24 cellular contexts compared by ENCODE assay signal in the genomic region with DNA sequence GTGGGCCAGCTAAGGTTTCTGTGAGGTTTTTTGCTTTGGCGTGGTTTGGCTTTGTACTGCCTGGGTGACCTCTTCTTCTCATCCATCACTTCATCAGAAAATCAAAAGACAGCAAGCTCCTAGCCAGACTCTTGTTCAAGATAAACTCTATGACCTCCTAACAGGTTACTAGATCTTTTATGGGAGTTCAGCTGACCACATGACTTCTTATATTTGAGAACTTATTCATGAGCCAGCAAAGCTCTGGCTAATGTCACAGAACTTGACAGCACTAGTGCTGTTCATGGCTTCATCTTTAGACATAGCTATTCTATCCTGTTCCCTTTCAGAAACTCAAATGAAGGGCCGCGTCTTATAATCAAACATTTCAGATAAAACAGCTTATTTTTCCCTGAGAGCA.
"Had no signal": no experiment of that assay in that cellular context is flagged by ENCODE, and none has a peak within 500 bp of the region (broad histone marks: within the 10 kb centered on the region; RNA-seq: fewer than 3 reads in every experiment).

No MANE protein-coding gene starts in this region.

- ATAC-seq: esophagus mucosa; left lung; mucosa of descending colon; naive thymus-derived CD8-positive, alpha-beta T cell; stimulated activated naive B cell treated with anti-CD40 and anti-IgM and Interleukin-4, amounts not matched to agents 10 μg/mL and 1 μg/mL and 100 μg/mL, for 72 hours; stimulated activated naive CD8-positive, alpha-beta T cell treated with anti-CD3 and anti-CD28 coated beads, Interleukin-15, amount 100 ng/mL, for 72 hours; upper lobe of right lung had no signal

- FAIRE-seq: endometrium, frontal cortex had no signal

- H3K9me3 ChIP-seq: heart right ventricle, left lung, mucosa of descending colon, neutrophil, sigmoid colon, testis, tibial nerve, upper lobe of right lung, vagina had no signal

- DNase-seq: effector CD4-positive, alpha-beta T cell; islet precursor cell; left lung; mesendoderm; mucosa of descending colon; naive thymus-derived CD8-positive, alpha-beta T cell; posterior cingulate gyrus; sigmoid colon; stimulated activated CD4-positive, alpha-beta T cell treated with anti-CD3 and anti-CD28 coated beads, Interleukin-2, amount 100 ng/mL, for 24 hours; stimulated activated CD4-positive, alpha-beta T cell treated with anti-CD3 and anti-CD28 coated beads, Interleukin-4, amount 100 ng/mL, for 4 hours; stimulated activated naive B cell treated with anti-CD40 and anti-IgM and Interleukin-4, amounts not matched to agents 10 μg/mL and 1 μg/mL and 100 μg/mL, for 72 hours; stimulated activated naive CD8-positive, alpha-beta T cell treated with anti-CD3 and anti-CD28 coated beads, Interleukin-15, amount 100 ng/mL, for 72 hours; testis; upper lobe of right lung had no signal

- H3K36me3 ChIP-seq: heart right ventricle, left lung, neutrophil, sigmoid colon, tibial nerve, upper lobe of right lung, vagina had no signal

- H3K4me1 ChIP-seq: heart right ventricle, left lung, testis, tibial nerve, upper lobe of right lung, vagina had no signal

- H3K4me3 ChIP-seq: coronary artery, heart right ventricle, left lung, lung, mucosa of descending colon, sigmoid colon, skin epidermis, testis, tibial nerve, upper lobe of right lung, vagina had no signal

- H3K27ac ChIP-seq: coronary artery, heart right ventricle, left lung, neutrophil, sigmoid colon, skin epidermis, testis, tibial nerve, upper lobe of right lung, vagina had no signal

- H3K27me3 ChIP-seq: left lung, neutrophil, sigmoid colon, testis, tibial nerve, upper lobe of right lung, vagina had no signal
